In genomic region chr13:40668335-40668734, GRCh38 we compare ENCODE assay signal across 8 cellular contexts. TPM values are rescaled to one million over a fixed set of nuclear protein-coding genes. Genes with fewer than 3 reads are reported as not detected.
A peak's percentile ranks its signal among the peaks of the same experiment; 100 is the strongest.
DNase-seq lines count a peak whose midpoint lies in the region; ATAC-seq and TF ChIP-seq lines count a peak whose summit lies in the region.

No MANE protein-coding gene starts in this region.

- H4K20me1 ChIP-seq in Loucy (ENCODE audit: insufficient read depth, low read length, poor library complexity, severe bottlenecking): peaks cover 6% of the 10 kb centered on the region

- peaks cover 13% of the 10 kb centered on the region for H3K4me1 ChIP-seq in CD8-positive, alpha-beta T cell (ENCODE audit: insufficient read depth, low read length)
- H3K4me1 ChIP-seq in Loucy (ENCODE audit: insufficient read depth, low read length, poor library complexity, severe bottlenecking) (peaks cover 17% of the 10 kb centered on the region), testis (peaks cover 11% of the 10 kb centered on the region)

- TF ChIP-seq POLR2A in testis (IDR thresholded peaks at IDR 0.05): no peak

- peak overlapping the region; percentile 70 for H3K4me2 ChIP-seq in Loucy (ENCODE audit: low read depth, low read length, poor library complexity, severe bottlenecking)

- peaks cover 13% of the 10 kb centered on the region for H3K36me3 Mint-ChIP-seq in CD8-positive, alpha-beta T cell

- CTCF ChIA-PET in CD8-positive, alpha-beta T cell (lab: Charles Lee): interaction anchor here (0.7 to 3.8 kb wide), 20 partner anchors 9 to 726 kb away, joined by 3 to 21 read pairs (median 4); no protein-coding TSS in a partner anchor

- H3K79me2 ChIP-seq in Loucy (ENCODE audit: insufficient read depth, low read length): peaks cover 10% of the 10 kb centered on the region

- H3K9me2 ChIP-seq in Loucy (replicated peaks; ENCODE audit: low read depth, low read length): no peaks in the 10 kb centered on the region

- intact Hi-C loops in CD8-positive, alpha-beta T cell (cut with DNase I, micrococcal nuclease): loop anchor here (1.0 to 10.0 kb wide), 9 partner anchors 15 to 1634 kb away; partner anchors contain the start of genes NHLRC3 (in 1 of the 2) and PROSER1 (in 1 of the 2)
- intact Hi-C loops in testis (cut with DNase I; ENCODE audit: low total_unique reads): loop anchor here (10.0 kb wide), 1 partner anchor 434 kb away; no protein-coding TSS in a partner anchor

- 35 to 63% methylated on average over 11 of the region's 11 CpGs for WGBS in testis, 2 donors

- H3K27ac Mint-ChIP-seq in CD8-positive, alpha-beta T cell: peak overlapping the region; percentile 96

- peak overlapping the region; percentile 96 for H3K4me3 ChIP-seq in CD8-positive, alpha-beta T cell (ENCODE audit: low read depth, low read length)
- H3K4me3 ChIP-seq in Loucy (ENCODE audit: low read length, poor library complexity, severe bottlenecking) (peak overlapping the region; percentile 92), testis (no peak overlapping the region)

- TF ChIP-seq CTCF in CD8-positive, alpha-beta T cell (IDR thresholded peaks at IDR 0.05): peak; percentile 60
- peak; percentile 80 for TF ChIP-seq CTCF in Loucy (conservative IDR thresholded peaks at IDR 0.05; ENCODE audit: low read length)
- peak in 1 of 3 experiments; percentile 34 for TF ChIP-seq CTCF in testis (IDR thresholded peaks at IDR 0.05)

- H3F3A ChIP-seq in Loucy (ENCODE audit: low read depth): no peaks in the 10 kb centered on the region

- no peaks in the 10 kb centered on the region for H3K9me3 ChIP-seq in CD8-positive, alpha-beta T cell (ENCODE audit: low read length)
- H3K9me3 ChIP-seq in Loucy (ENCODE audit: insufficient read depth, low read depth, low read length) (no peaks in the 10 kb centered on the region), testis (no peaks in the 10 kb centered on the region)

- H3K27ac ChIP-seq in CD8-positive, alpha-beta T cell (ENCODE audit: low read depth, low read length): no peak overlapping the region
- no peak overlapping the region for H3K27ac ChIP-seq in testis

- H3K4me3 Mint-ChIP-seq in CD8-positive, alpha-beta T cell: peak overlapping the region; percentile 92

- DNase-seq in CD8-positive, alpha-beta T cell: peak in 6 of 7 experiments; percentile 34 to 72 (median 54)
- DNase-seq in activated naive CD4-positive, alpha-beta T cell treated with anti-CD3 and anti-CD28 coated beads, Interleukin-2, amount 50 U/mL, for 16 hours: peak; percentile 22
- DNase-seq in islet precursor cell (peak; percentile 62), testis (peak; percentile 33), NCI-H524 (lab: John Stamatoyannopoulos, UW) (no peak), NCI-H1105 (lab: John Stamatoyannopoulos, UW) (no peak)

- no peaks in the 10 kb centered on the region for H3K36me3 ChIP-seq in CD8-positive, alpha-beta T cell (ENCODE audit: insufficient read depth, low read length)
- H3K36me3 ChIP-seq in Loucy (ENCODE audit: insufficient read depth, low read length) (no peaks in the 10 kb centered on the region), testis (ENCODE audit: low read depth, missing control alignments) (no peaks in the 10 kb centered on the region)

- peaks cover 26% of the 10 kb centered on the region for H3K4me1 Mint-ChIP-seq in CD8-positive, alpha-beta T cell (ENCODE audit: low read depth)

- no peak overlapping the region for H2AFZ ChIP-seq in Loucy (ENCODE audit: low read length)

- ATAC-seq in CD8-positive, alpha-beta T cell: peak; percentile 14
- no peak for ATAC-seq in HG03280 (IDR thresholded peaks at IDR 0.05; ENCODE audit: unreplicated experiment)

- H3K27me3 Mint-ChIP-seq in CD8-positive, alpha-beta T cell (ENCODE audit: low read depth): no peaks in the 10 kb centered on the region

- no peaks in the 10 kb centered on the region for H3K9me3 Mint-ChIP-seq in CD8-positive, alpha-beta T cell

- POLR2A ChIA-PET in CD8-positive, alpha-beta T cell (lab: Charles Lee): interaction anchor here (0.7 to 2.3 kb wide), 9 partner anchors 9 to 670 kb away, joined by 3 to 8 read pairs (median 5); no protein-coding TSS in a partner anchor

- H3K27me3 ChIP-seq in CD8-positive, alpha-beta T cell (ENCODE audit: insufficient read depth, low read length): no peaks in the 10 kb centered on the region
- H3K27me3 ChIP-seq in Loucy (ENCODE audit: insufficient read depth, low read length, poor library complexity, severe bottlenecking): no peaks in the 10 kb centered on the region
- no peaks in the 10 kb centered on the region for H3K27me3 ChIP-seq in testis

- H3K9ac ChIP-seq in Loucy (ENCODE audit: low read depth, low read length, poor library complexity, severe bottlenecking): no peak overlapping the region

RNA-seq across cellular contexts. Expression of gene FOXO1, which starts 1.9 kb away (rescaled TPM):
- total RNA-seq in CD8-positive, alpha-beta T cell: 10 to 100 TPM; 97.2 to 97.3 TPM
- total RNA-seq in testis: 10 to 100 TPM; 52.2 to 58.7 TPM
- polyA plus RNA-seq in testis (ENCODE audit: insufficient read depth, low read depth, low replicate concordance): 19.5 TPM

Comparison
In these comparisons a context has a peak if more than half of its experiments do, and no peak if none do; other contexts are left out.
1. DNase-seq: peak in CD8-positive, alpha-beta T cell (6 of 7), activated naive CD4-positive, alpha-beta T cell treated with anti-CD3 and anti-CD28 coated beads, Interleukin-2, amount 50 U/mL, for 16 hours (single experiment), islet precursor cell (single experiment) and testis (single experiment); none in NCI-H524 (0 of 2) and NCI-H1105 (single experiment).
2. H3K4me3 ChIP-seq: peak in CD8-positive, alpha-beta T cell (single experiment) and Loucy (single experiment); none in testis (0 of 2).